Comparison of ENCODE assay signal across 20 cellular contexts in genomic region chr5:41876678-41877077, GRCh38.
"Had no signal": no experiment of that assay in that cellular context is flagged by ENCODE, and none has a peak within 500 bp of the region (broad histone marks: within the 10 kb centered on the region; RNA-seq: fewer than 3 reads in every experiment).

No MANE protein-coding gene starts in this region.

- H3K4me3 ChIP-seq: colonic mucosa, dorsolateral prefrontal cortex, esophagus muscularis mucosa, right atrium auricular region, thoracic aorta, upper lobe of left lung had no signal

- H3K36me3 ChIP-seq: colonic mucosa, esophagus muscularis mucosa, right atrium auricular region, thoracic aorta, upper lobe of left lung had no signal

- DNase-seq: activated B cell treated with CpG ODN at 0.5 μM for 24 hours; activated CD4-positive, alpha-beta T cell treated with anti-CD3 and anti-CD28 coated beads for 36 hours; activated CD4-positive, alpha-beta T cell treated with anti-CD3 and anti-CD28 coated beads, Interleukin-2, amount 50 U/mL, for 4 hours; activated CD8-positive, alpha-beta memory T cell treated with anti-CD3 and anti-CD28 coated beads for 24 hours; activated CD8-positive, alpha-beta memory T cell treated with anti-CD3 and anti-CD28 coated beads, Interleukin-2, amount 50 U/mL, for 4 hours; activated naive CD4-positive, alpha-beta T cell treated with Interleukin-2 at 50 U/mL for 16 hours; activated naive CD8-positive, alpha-beta T cell treated with anti-CD3 and anti-CD28 coated beads for 36 hours; activated T-cell treated with anti-CD3 and anti-CD28 coated beads, Interleukin-2, amount 50 U/mL, for 4 hours; colonic mucosa; dorsolateral prefrontal cortex; hippocampal formation; midbrain; natural killer cell; stimulated activated CD4-positive, alpha-beta T cell treated with anti-CD3 and anti-CD28 coated beads, Interleukin-4, amount 100 ng/mL, for 24 hours; stimulated activated naive CD4-positive, alpha-beta T cell treated with Interleukin-2 at 50 U/mL for 16 hours; T1000; upper lobe of left lung had no signal

- H3K27ac ChIP-seq: colonic mucosa, dorsolateral prefrontal cortex, esophagus muscularis mucosa, right atrium auricular region, thoracic aorta, upper lobe of left lung had no signal

- H3K9me3 ChIP-seq: colonic mucosa, esophagus muscularis mucosa, right atrium auricular region, thoracic aorta, upper lobe of left lung had no signal

- H3K27me3 ChIP-seq: colonic mucosa, dorsolateral prefrontal cortex, esophagus muscularis mucosa, right atrium auricular region, upper lobe of left lung had no signal

- H3K4me1 ChIP-seq: colonic mucosa, upper lobe of left lung had no signal

- ATAC-seq: activated CD4-positive, alpha-beta T cell treated with anti-CD3 and anti-CD28 coated beads for 36 hours; activated T-cell treated with anti-CD3 and anti-CD28 coated beads, Interleukin-2, amount 50 U/mL, for 4 hours; natural killer cell had no signal
